Comparison of ENCODE assay signal across 12 cellular contexts in the genomic region with DNA sequence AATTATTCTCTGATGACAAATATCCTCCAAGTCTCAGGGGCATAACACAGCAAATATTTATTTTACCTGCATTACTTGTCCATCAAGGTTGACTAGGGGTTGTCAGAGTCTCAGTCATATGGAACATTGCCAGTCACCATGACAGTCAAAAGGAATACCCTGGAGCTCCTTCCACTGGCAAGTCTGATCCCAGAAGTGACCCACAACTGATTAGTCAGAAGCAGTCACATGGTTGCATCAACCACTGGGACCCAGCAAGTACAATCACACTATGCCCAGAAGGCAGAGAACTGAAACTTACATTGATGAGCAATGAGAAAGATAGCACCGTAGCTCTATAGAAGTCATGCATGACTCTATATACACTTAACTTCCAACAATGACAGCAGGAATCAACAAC. TPM values are rescaled to one million over a fixed set of nuclear protein-coding genes. Genes with fewer than 3 reads are reported as not detected.
DNase-seq lines count a peak whose midpoint lies in the region; ATAC-seq and TF ChIP-seq lines count a peak whose summit lies in the region.
"Had no signal": no experiment of that assay in that cellular context is flagged by ENCODE, and none has a peak within 500 bp of the region (broad histone marks: within the 10 kb centered on the region; RNA-seq: fewer than 3 reads in every experiment).

No MANE protein-coding gene starts in this region.

- no peak overlapping the region for H2AFZ ChIP-seq in mammary epithelial cell (ENCODE audit: low read depth, low read length)

- H4K20me1 ChIP-seq in mammary epithelial cell (ENCODE audit: insufficient read depth, low read length) = no peaks in the 10 kb centered on the region

- dilution Hi-C loops in mammary epithelial cell (cut with HindIII; ENCODE audit: low sequenced_read_pairs) = loop anchor here (5.0 kb wide), 1 partner anchor 91 kb away; no protein-coding TSS in a partner anchor

- H3K36me3 Mint-ChIP-seq in CD14-positive monocyte = no peaks in the 10 kb centered on the region
- no peaks in the 10 kb centered on the region for H3K36me3 Mint-ChIP-seq in endodermal cell (ENCODE audit: low read depth)

- CTCF ChIA-PET in mammary epithelial cell (lab: Charles Lee; ENCODE audit: low non-redundant PET) = no interaction called here

- no peak overlapping the region for H3K4me2 ChIP-seq in mammary epithelial cell (ENCODE audit: insufficient read depth, low read depth, low read length)

- no peak overlapping the region for H3K9ac ChIP-seq in mammary epithelial cell (ENCODE audit: insufficient read depth, low read length)
- no peak overlapping the region for H3K9ac ChIP-seq in endodermal cell (ENCODE audit: extremely low read depth, low read length, poor library complexity, severe bottlenecking)

- H3K27ac Mint-ChIP-seq in CD14-positive monocyte = no peak overlapping the region
- no peak overlapping the region for H3K27ac Mint-ChIP-seq in stimulated activated naive CD8-positive, alpha-beta T cell treated with anti-CD3 and anti-CD28 coated beads, Interleukin-15, amount 100 ng/mL, for 72 hours
- no peak overlapping the region for H3K27ac Mint-ChIP-seq in endodermal cell
- H3K27ac Mint-ChIP-seq: activated CD4-positive, alpha-beta T cell treated with anti-CD3 and anti-CD28 coated beads, Interleukin-2, amount 10 ng/mL, durations not matched to agents 7 days and 5 days had no signal

- intact Hi-C loops in mammary epithelial cell (cut with micrococcal nuclease) (loop anchor here (1.0 to 10.0 kb wide), 2 partner anchors 10 to 481 kb away; a partner anchor contains a TSS), CD14-positive monocyte (cut with micrococcal nuclease) (no loop called here)

- H3K4me3 ChIP-seq in mammary epithelial cell (replicated peaks in 1 of 3; ENCODE audit: insufficient read depth in 1 of 3, low read depth in 2 of 3, low read length in 3 of 3) (no peak overlapping the region), endodermal cell (ENCODE audit: low read length) (no peak overlapping the region)
- H3K4me3 ChIP-seq: esophagus muscularis mucosa, lower lobe of right lung had no signal

- in situ Hi-C loops in mammary epithelial cell (cut with MboI; ENCODE audit: low sequenced_read_pairs in 2 of 2) = no loop called here

- H3K27me3 Mint-ChIP-seq in CD14-positive monocyte (ENCODE audit: low read depth in 3 of 3) (peaks cover 0 to 6% (median 5%) of the 10 kb centered on the region in 3 donors), endodermal cell (ENCODE audit: insufficient read depth) (peaks cover 14% of the 10 kb centered on the region)
- H3K27me3 Mint-ChIP-seq in stimulated activated naive CD8-positive, alpha-beta T cell treated with anti-CD3 and anti-CD28 coated beads, Interleukin-15, amount 100 ng/mL, for 72 hours = peaks cover 8% of the 10 kb centered on the region

- DNase-seq in CD1c-positive myeloid dendritic cell (ENCODE audit: extremely low spot score) = peak; percentile 58
- DNase-seq in mammary epithelial cell = peak; percentile 100
- DNase-seq in CD14-positive monocyte (ENCODE audit: low spot score) = no peak
- DNase-seq in hippocampal formation (lab: John Stamatoyannopoulos, UW) = no peak
- no peak for DNase-seq in stimulated activated naive CD8-positive, alpha-beta T cell treated with anti-CD3 and anti-CD28 coated beads, Interleukin-15, amount 100 ng/mL, for 72 hours
- DNase-seq in endodermal cell = no peak
- DNase-seq: activated CD4-positive, alpha-beta T cell treated with anti-CD3 and anti-CD28 coated beads, Interleukin-2, amount 10 ng/mL, durations not matched to agents 7 days and 5 days; lower lobe of right lung; SHP77 had no signal

- 0% methylated on average over 1 of the region's 1 CpG for WGBS in mammary epithelial cell (ENCODE audit: low coverage, missing lambda C conversion rate)
- WGBS in endodermal cell (ENCODE audit: insufficient coverage in 1 of 2, insufficient read length in 1 of 2), 2 experiments = 86 to 90% methylated on average over 1 of the region's 1 CpG

- H3K4me1 ChIP-seq in mammary epithelial cell (ENCODE audit: insufficient read depth, low read length) (peaks cover 17% of the 10 kb centered on the region), endodermal cell (ENCODE audit: control insufficient read depth, insufficient read depth, low read length) (no peaks in the 10 kb centered on the region)
- H3K4me1 ChIP-seq: esophagus muscularis mucosa, lower lobe of right lung had no signal

- TF ChIP-seq CTCF in mammary epithelial cell (conservative IDR thresholded peaks at IDR 0.05 in 1 of 2, IDR thresholded peaks at IDR 0.05 in 1 of 2; ENCODE audit: extremely low read depth in 1 of 2, insufficient read depth in 1 of 2, low read depth in 1 of 2, low read length in 2 of 2) (no peak), CD14-positive monocyte (IDR thresholded peaks at IDR 0.05) (no peak), endodermal cell (conservative IDR thresholded peaks at IDR 0.05) (no peak)

- no peaks in the 10 kb centered on the region for H3K36me3 ChIP-seq in mammary epithelial cell (ENCODE audit: insufficient read depth, low read length)
- no peaks in the 10 kb centered on the region for H3K36me3 ChIP-seq in endodermal cell (ENCODE audit: control insufficient read depth, insufficient read depth, low read length)
- H3K36me3 ChIP-seq: esophagus muscularis mucosa, lower lobe of right lung had no signal

- H3K9me3 ChIP-seq in mammary epithelial cell (replicated peaks; ENCODE audit: insufficient read depth, low read length) = no peaks in the 10 kb centered on the region
- H3K9me3 ChIP-seq in endodermal cell (ENCODE audit: control insufficient read depth, low read length) = peaks cover 21% of the 10 kb centered on the region

- peaks cover 9 to 32% (median 18%) of the 10 kb centered on the region in 7 donors for H3K9me3 Mint-ChIP-seq in CD14-positive monocyte
- peaks cover 25 to 40% of the 10 kb centered on the region in 2 donors for H3K9me3 Mint-ChIP-seq in stimulated activated naive CD8-positive, alpha-beta T cell treated with anti-CD3 and anti-CD28 coated beads, Interleukin-15, amount 100 ng/mL, for 72 hours
- peaks cover 12% of the 10 kb centered on the region for H3K9me3 Mint-ChIP-seq in endodermal cell

- ATAC-seq in GM21390 (IDR thresholded peaks at IDR 0.05; ENCODE audit: unreplicated experiment) = peak; percentile 77
- ATAC-seq in HG03575 (IDR thresholded peaks at IDR 0.05; ENCODE audit: extremely low read depth, insufficient number of reproducible peaks, low FRiP score, unreplicated experiment) = peak; percentile 62
- no peak for ATAC-seq in stimulated activated naive CD8-positive, alpha-beta T cell treated with anti-CD3 and anti-CD28 coated beads, Interleukin-15, amount 100 ng/mL, for 72 hours
- ATAC-seq: lower lobe of right lung had no signal

- no peaks in the 10 kb centered on the region for H3K79me2 ChIP-seq in mammary epithelial cell (ENCODE audit: insufficient read depth, low read length)

- no peaks in the 10 kb centered on the region for H3K4me1 Mint-ChIP-seq in CD14-positive monocyte
- no peaks in the 10 kb centered on the region for H3K4me1 Mint-ChIP-seq in stimulated activated naive CD8-positive, alpha-beta T cell treated with anti-CD3 and anti-CD28 coated beads, Interleukin-15, amount 100 ng/mL, for 72 hours
- no peaks in the 10 kb centered on the region for H3K4me1 Mint-ChIP-seq in endodermal cell
- H3K4me1 Mint-ChIP-seq: activated CD4-positive, alpha-beta T cell treated with anti-CD3 and anti-CD28 coated beads, Interleukin-2, amount 10 ng/mL, durations not matched to agents 7 days and 5 days had no signal

- H3K4me3 Mint-ChIP-seq in CD14-positive monocyte (no peak overlapping the region), endodermal cell (no peak overlapping the region)
- H3K4me3 Mint-ChIP-seq in stimulated activated naive CD8-positive, alpha-beta T cell treated with anti-CD3 and anti-CD28 coated beads, Interleukin-15, amount 100 ng/mL, for 72 hours = no peak overlapping the region
- H3K4me3 Mint-ChIP-seq: activated CD4-positive, alpha-beta T cell treated with anti-CD3 and anti-CD28 coated beads, Interleukin-2, amount 10 ng/mL, durations not matched to agents 7 days and 5 days had no signal

- BruUV-seq in mammary epithelial cell (replicated peaks; lab: Mats Ljungman, UMichigan) = no TSS peak

- no peaks in the 10 kb centered on the region for H3K27me3 ChIP-seq in mammary epithelial cell (ENCODE audit: insufficient read depth, low read length)
- H3K27me3 ChIP-seq in endodermal cell (ENCODE audit: control insufficient read depth, insufficient read depth, low read length, poor library complexity, severe bottlenecking) = no peaks in the 10 kb centered on the region
- H3K27me3 ChIP-seq: esophagus muscularis mucosa had no signal

- H3K27ac ChIP-seq in mammary epithelial cell (ENCODE audit: insufficient read depth, low read depth, low read length) = peak overlapping the region; percentile 64
- H3K27ac ChIP-seq in endodermal cell (ENCODE audit: low read depth, low read length) = no peak overlapping the region
- H3K27ac ChIP-seq: esophagus muscularis mucosa, lower lobe of right lung had no signal

RNA-seq across cellular contexts. Expression of a gene that starts 41.9 kb away (rescaled TPM):
- total RNA-seq in mammary epithelial cell = under 1 TPM in 1 of 2 donors, not detected in 1; 0.17 TPM
- not detected for polyA plus RNA-seq in mammary epithelial cell
- polyA minus RNA-seq in mammary epithelial cell = not detected
- not detected for polyA plus RNA-seq in CD14-positive monocyte
- 1 to 10 TPM; 5.7 to 8.7 TPM for total RNA-seq in endodermal cell
- 2.1 TPM for polyA plus RNA-seq in endodermal cell (2013, experiment 1 of 2)
- 2.1 TPM for polyA plus RNA-seq in endodermal cell (2013, experiment 2 of 2)
- total RNA-seq: activated CD4-positive, alpha-beta T cell treated with anti-CD3 and anti-CD28 coated beads, Interleukin-2, amount 10 ng/mL, durations not matched to agents 7 days and 5 days had no signal

Comparison
In these comparisons a context has a peak if more than half of its experiments do, and no peak if none do; other contexts are left out.
1. DNase-seq: peak in CD1c-positive myeloid dendritic cell (single experiment) and mammary epithelial cell (single experiment); none in CD14-positive monocyte (single experiment), hippocampal formation (0 of 2), stimulated activated naive CD8-positive, alpha-beta T cell treated with anti-CD3 and anti-CD28 coated beads, Interleukin-15, amount 100 ng/mL, for 72 hours (0 of 2) and endodermal cell (single experiment).
2. RNA of a gene that starts 41.9 kb away (total RNA-seq): 5.7 to 8.7 TPM in endodermal cell; 0.17 TPM in mammary epithelial cell; every median in the first group is over 4 times any median in the second.